ENCODE assay signal across 1 cellular context in genomic region chr18:9016819-9017169, GRCh38.
A peak's percentile ranks its signal among the peaks of the same experiment; 100 is the strongest.
TF ChIP-seq lines count a peak whose summit lies in the region.

No MANE protein-coding gene starts in this region.

TF ChIP-seq in HepG2, 621 proteins besides CTCF, POLR2A, EP300 and RAD21 (continued from another document):
- no peak for TF ChIP-seq ZBED4 (CRISPR knock-in tag; IDR thresholded peaks at IDR 0.05; ENCODE audit: borderline replicate concordance)
- TF ChIP-seq KLF9 (CRISPR knock-in tag; IDR thresholded peaks at IDR 0.05; ENCODE audit: low read depth) = no peak
- TF ChIP-seq ZNF501 (CRISPR knock-in tag; IDR thresholded peaks at IDR 0.05) = no peak
- TF ChIP-seq MED13 (CRISPR knock-in tag; IDR thresholded peaks at IDR 0.05) = no peak
- 0 out of 2 replicates have a peak, but pooled peaks have one; percentile 19 for TF ChIP-seq ZNF891 (CRISPR knock-in tag; IDR thresholded peaks at IDR 0.05)
- no peak for TF ChIP-seq ZNF577 (CRISPR knock-in tag; IDR thresholded peaks at IDR 0.05; ENCODE audit: borderline replicate concordance, low read depth)
- no peak for TF ChIP-seq EEA1 (CRISPR knock-in tag; IDR thresholded peaks at IDR 0.05; ENCODE audit: borderline replicate concordance)
- TF ChIP-seq PRDM4 (CRISPR knock-in tag; IDR thresholded peaks at IDR 0.05; ENCODE audit: borderline replicate concordance) = no peak
- TF ChIP-seq, protein P1, sequence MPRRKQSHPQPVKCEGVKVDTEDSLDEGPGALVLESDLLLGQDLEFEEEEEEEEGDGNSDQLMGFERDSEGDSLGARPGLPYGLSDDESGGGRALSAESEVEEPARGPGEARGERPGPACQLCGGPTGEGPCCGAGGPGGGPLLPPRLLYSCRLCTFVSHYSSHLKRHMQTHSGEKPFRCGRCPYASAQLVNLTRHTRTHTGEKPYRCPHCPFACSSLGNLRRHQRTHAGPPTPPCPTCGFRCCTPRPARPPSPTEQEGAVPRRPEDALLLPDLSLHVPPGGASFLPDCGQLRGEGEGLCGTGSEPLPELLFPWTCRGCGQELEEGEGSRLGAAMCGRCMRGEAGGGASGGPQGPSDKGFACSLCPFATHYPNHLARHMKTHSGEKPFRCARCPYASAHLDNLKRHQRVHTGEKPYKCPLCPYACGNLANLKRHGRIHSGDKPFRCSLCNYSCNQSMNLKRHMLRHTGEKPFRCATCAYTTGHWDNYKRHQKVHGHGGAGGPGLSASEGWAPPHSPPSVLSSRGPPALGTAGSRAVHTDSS (CRISPR knock-in tag; conservative IDR thresholded peaks at IDR 0.05) = no peak
- TF ChIP-seq ZNF407 (CRISPR knock-in tag; IDR thresholded peaks at IDR 0.05; ENCODE audit: not compliant biosample characterization) = no peak
- TF ChIP-seq CERS6 (CRISPR knock-in tag; IDR thresholded peaks at IDR 0.05) = no peak
- TF ChIP-seq GATA4 (IDR thresholded peaks at IDR 0.05; ENCODE audit: borderline replicate concordance, low read depth) = no peak
- TF ChIP-seq HNRNPH1 (optimal IDR thresholded peaks at IDR 0.05; ENCODE audit: low read depth, low read length) = no peak
- TF ChIP-seq ZNF691 (CRISPR knock-in tag; IDR thresholded peaks at IDR 0.05; ENCODE audit: borderline replicate concordance, low read depth) = no peak
- no peak for TF ChIP-seq SRY (CRISPR knock-in tag; IDR thresholded peaks at IDR 0.05)
- TF ChIP-seq JUND (CRISPR knock-in tag; IDR thresholded peaks at IDR 0.05) = no peak
- no peak for TF ChIP-seq JARID2 (CRISPR knock-in tag; IDR thresholded peaks at IDR 0.05; ENCODE audit: insufficient replicate concordance)
- no peak for TF ChIP-seq ZNF614 (CRISPR knock-in tag; IDR thresholded peaks at IDR 0.05; ENCODE audit: borderline replicate concordance)
- no peak for TF ChIP-seq ZBTB14 (CRISPR knock-in tag; IDR thresholded peaks at IDR 0.05)
- TF ChIP-seq KLF16 (CRISPR knock-in tag; IDR thresholded peaks at IDR 0.05) = no peak
- no peak for TF ChIP-seq SOX5 (CRISPR knock-in tag; IDR thresholded peaks at IDR 0.05; ENCODE audit: borderline replicate concordance)
- TF ChIP-seq PHF8 (CRISPR knock-in tag; IDR thresholded peaks at IDR 0.05) = no peak
